In genomic region chr5:485943-486491, GRCh38 we compare ENCODE assay signal across 19 cellular contexts. TPM values are rescaled to one million over a fixed set of nuclear protein-coding genes. Genes with fewer than 3 reads are reported as not detected.
DNase-seq lines count a peak whose midpoint lies in the region; ATAC-seq and TF ChIP-seq lines count a peak whose summit lies in the region.
"Had no signal": no experiment of that assay in that cellular context is flagged by ENCODE, and none has a peak within 500 bp of the region (broad histone marks: within the 10 kb centered on the region; RNA-seq: fewer than 3 reads in every experiment).

No MANE protein-coding gene starts in this region.

- DNase-seq in natural killer cell (no peak), NCI-H2107 treated with DMSO at 0.1 percent for 48 hours (lab: John Stamatoyannopoulos, UW; ENCODE audit: unreplicated experiment) (peak; percentile 84), DMS79 (lab: John Stamatoyannopoulos, UW) (no peak), NCI-H748 (lab: John Stamatoyannopoulos, UW; ENCODE audit: unreplicated experiment) (no peak), substantia nigra (lab: John Stamatoyannopoulos, UW) (no peak)
- no peak for DNase-seq in natural killer cell treated with Interleukin-12 subunit alpha and Interleukin-12 subunit beta and Interleukin-15 and Interleukin-18, amount 100 ng/mL, for 72 hours (ENCODE audit: low spot score)
- DNase-seq in activated CD4-positive, alpha-beta memory T cell treated with anti-CD3 and anti-CD28 coated beads for 36 hours: peak; percentile 42
- no peak for DNase-seq in stimulated activated naive B cell treated with anti-CD40 and anti-IgM and Interleukin-4, amounts not matched to agents 10 μg/mL and 1 μg/mL and 100 μg/mL, for 72 hours
- DNase-seq: activated T-cell treated with anti-CD3 and anti-CD28 coated beads for 4 hours; endodermal cell; H9; hippocampal formation; midbrain; NCI-H2029; NCI-H526; occipital lobe; stimulated activated CD4-positive, alpha-beta T cell treated with anti-CD3 and anti-CD28 coated beads, Interleukin-1b, Interleukin-23, amount 100 ng/mL, for 48 hours had no signal

- H3K4me1 Mint-ChIP-seq in natural killer cell: peaks cover 0 to 6% of the 10 kb centered on the region in 2 donors
- H3K4me1 Mint-ChIP-seq in natural killer cell treated with Interleukin-12 subunit alpha and Interleukin-12 subunit beta and Interleukin-15 and Interleukin-18, amount 100 ng/mL, for 72 hours (ENCODE audit: low read depth in 2 of 2): peaks cover 0 to 6% of the 10 kb centered on the region in 2 donors
- peaks cover 7% of the 10 kb centered on the region for H3K4me1 Mint-ChIP-seq in activated CD4-positive, alpha-beta memory T cell treated with anti-CD3 and anti-CD28 coated beads for 36 hours (ENCODE audit: low read depth)
- peaks cover 7 to 19% of the 10 kb centered on the region in 2 donors for H3K4me1 Mint-ChIP-seq in stimulated activated naive B cell treated with anti-CD40 and anti-IgM and Interleukin-4, amounts not matched to agents 10 μg/mL and 1 μg/mL and 100 μg/mL, for 72 hours
- H3K4me1 Mint-ChIP-seq: H9 had no signal

- TF ChIP-seq CTCF in natural killer cell (IDR thresholded peaks at IDR 0.05): no peak

- peak; percentile 38 to 82 (median 64) for ATAC-seq in natural killer cell
- no peak for ATAC-seq in natural killer cell treated with Interleukin-12 subunit alpha and Interleukin-12 subunit beta and Interleukin-15 and Interleukin-18, amount 100 ng/mL, for 72 hours
- no peak for ATAC-seq in stimulated activated naive B cell treated with anti-CD40 and anti-IgM and Interleukin-4, amounts not matched to agents 10 μg/mL and 1 μg/mL and 100 μg/mL, for 72 hours (replicated peaks)
- ATAC-seq: sciatic nerve had no signal

- H3K27ac ChIP-seq in substantia nigra (ENCODE audit: low read depth, low read length, poor library complexity, severe bottlenecking): no peak overlapping the region

- intact Hi-C loops in natural killer cell (cut with micrococcal nuclease): no loop called here
- intact Hi-C loops in activated CD4-positive, alpha-beta memory T cell treated with anti-CD3 and anti-CD28 coated beads for 36 hours (cut with micrococcal nuclease): no loop called here

- CTCF ChIA-PET in activated CD4-positive, alpha-beta memory T cell treated with anti-CD3 and anti-CD28 coated beads for 36 hours (lab: Charles Lee): no interaction called here

- no peaks in the 10 kb centered on the region for H3K27me3 Mint-ChIP-seq in natural killer cell (ENCODE audit: low read depth in 2 of 2)
- no peaks in the 10 kb centered on the region for H3K27me3 Mint-ChIP-seq in natural killer cell treated with Interleukin-12 subunit alpha and Interleukin-12 subunit beta and Interleukin-15 and Interleukin-18, amount 100 ng/mL, for 72 hours
- H3K27me3 Mint-ChIP-seq in activated CD4-positive, alpha-beta memory T cell treated with anti-CD3 and anti-CD28 coated beads for 36 hours: peaks cover 9% of the 10 kb centered on the region
- peaks cover 28 to 85% of the 10 kb centered on the region in 2 donors for H3K27me3 Mint-ChIP-seq in stimulated activated naive B cell treated with anti-CD40 and anti-IgM and Interleukin-4, amounts not matched to agents 10 μg/mL and 1 μg/mL and 100 μg/mL, for 72 hours
- H3K27me3 Mint-ChIP-seq: activated naive CD8-positive, alpha-beta T cell had no signal

- H3K9me3 Mint-ChIP-seq in natural killer cell: no peaks in the 10 kb centered on the region
- H3K9me3 Mint-ChIP-seq in natural killer cell treated with Interleukin-12 subunit alpha and Interleukin-12 subunit beta and Interleukin-15 and Interleukin-18, amount 100 ng/mL, for 72 hours: no peaks in the 10 kb centered on the region
- H3K9me3 Mint-ChIP-seq in activated CD4-positive, alpha-beta memory T cell treated with anti-CD3 and anti-CD28 coated beads for 36 hours: no peaks in the 10 kb centered on the region
- peaks cover 0 to 3% of the 10 kb centered on the region in 2 donors for H3K9me3 Mint-ChIP-seq in stimulated activated naive B cell treated with anti-CD40 and anti-IgM and Interleukin-4, amounts not matched to agents 10 μg/mL and 1 μg/mL and 100 μg/mL, for 72 hours
- H3K9me3 Mint-ChIP-seq: endodermal cell, H9 had no signal

- H3K27ac Mint-ChIP-seq in natural killer cell: peak overlapping the region; percentile 63 to 70
- H3K27ac Mint-ChIP-seq in natural killer cell treated with Interleukin-12 subunit alpha and Interleukin-12 subunit beta and Interleukin-15 and Interleukin-18, amount 100 ng/mL, for 72 hours: no peak overlapping the region
- no peak overlapping the region for H3K27ac Mint-ChIP-seq in activated CD4-positive, alpha-beta memory T cell treated with anti-CD3 and anti-CD28 coated beads for 36 hours
- H3K27ac Mint-ChIP-seq in stimulated activated naive B cell treated with anti-CD40 and anti-IgM and Interleukin-4, amounts not matched to agents 10 μg/mL and 1 μg/mL and 100 μg/mL, for 72 hours: peak overlapping the region; percentile 75
- H3K27ac Mint-ChIP-seq: activated naive CD8-positive, alpha-beta T cell; endodermal cell; H9 had no signal

- H3K4me3 Mint-ChIP-seq in natural killer cell: peak overlapping the region; percentile 28
- no peak overlapping the region for H3K4me3 Mint-ChIP-seq in natural killer cell treated with Interleukin-12 subunit alpha and Interleukin-12 subunit beta and Interleukin-15 and Interleukin-18, amount 100 ng/mL, for 72 hours
- H3K4me3 Mint-ChIP-seq in activated CD4-positive, alpha-beta memory T cell treated with anti-CD3 and anti-CD28 coated beads for 36 hours: no peak overlapping the region
- H3K4me3 Mint-ChIP-seq in stimulated activated naive B cell treated with anti-CD40 and anti-IgM and Interleukin-4, amounts not matched to agents 10 μg/mL and 1 μg/mL and 100 μg/mL, for 72 hours: no peak overlapping the region
- H3K4me3 Mint-ChIP-seq: activated naive CD8-positive, alpha-beta T cell; endodermal cell; H9 had no signal

- no peaks in the 10 kb centered on the region for H3K36me3 Mint-ChIP-seq in natural killer cell
- H3K36me3 Mint-ChIP-seq in natural killer cell treated with Interleukin-12 subunit alpha and Interleukin-12 subunit beta and Interleukin-15 and Interleukin-18, amount 100 ng/mL, for 72 hours: no peaks in the 10 kb centered on the region
- H3K36me3 Mint-ChIP-seq in activated CD4-positive, alpha-beta memory T cell treated with anti-CD3 and anti-CD28 coated beads for 36 hours: no peaks in the 10 kb centered on the region
- peaks cover 3 to 8% of the 10 kb centered on the region in 2 donors for H3K36me3 Mint-ChIP-seq in stimulated activated naive B cell treated with anti-CD40 and anti-IgM and Interleukin-4, amounts not matched to agents 10 μg/mL and 1 μg/mL and 100 μg/mL, for 72 hours
- H3K36me3 Mint-ChIP-seq: activated naive CD8-positive, alpha-beta T cell had no signal

- POLR2A ChIA-PET in activated CD4-positive, alpha-beta memory T cell treated with anti-CD3 and anti-CD28 coated beads for 36 hours (lab: Charles Lee): no interaction called here

RNA-seq across cellular contexts. Expression of gene SLC9A3, which starts 38.2 kb away (rescaled TPM):
- 1 to 10 TPM in 1 of 3 donors, under 1 TPM in 2; 0.61 to 1.1 (median 0.73) TPM for total RNA-seq in natural killer cell
- 1 to 10 TPM in 1 of 2 donors, under 1 TPM in 1; 0.21 to 1.1 TPM for total RNA-seq in natural killer cell treated with Interleukin-12 subunit alpha and Interleukin-12 subunit beta and Interleukin-15 and Interleukin-18, amount 100 ng/mL, for 72 hours
- total RNA-seq in activated CD4-positive, alpha-beta memory T cell treated with anti-CD3 and anti-CD28 coated beads for 36 hours: 1 to 10 TPM; 1.7 to 1.8 TPM

RNA-seq across cellular contexts. Expression of gene EXOC3, which starts 43.0 kb away (rescaled TPM):
- 10 to 100 TPM; 89.6 to 99.9 (median 96.3) TPM for total RNA-seq in natural killer cell
- total RNA-seq in natural killer cell treated with Interleukin-12 subunit alpha and Interleukin-12 subunit beta and Interleukin-15 and Interleukin-18, amount 100 ng/mL, for 72 hours: 10 to 100 TPM; 60.2 to 89.8 TPM
- 10 to 100 TPM; 49.9 to 54.5 TPM for total RNA-seq in activated CD4-positive, alpha-beta memory T cell treated with anti-CD3 and anti-CD28 coated beads for 36 hours

Comparison
In these comparisons a context has a peak if more than half of its experiments do, and no peak if none do; other contexts are left out.
1. ATAC-seq: peak in natural killer cell (3 of 3); none in natural killer cell treated with Interleukin-12 subunit alpha and Interleukin-12 subunit beta and Interleukin-15 and Interleukin-18, amount 100 ng/mL, for 72 hours (0 of 2) and stimulated activated naive B cell treated with anti-CD40 and anti-IgM and Interleukin-4, amounts not matched to agents 10 μg/mL and 1 μg/mL and 100 μg/mL, for 72 hours (0 of 2).
2. H3K27ac Mint-ChIP-seq: peak in natural killer cell (2 of 2) and stimulated activated naive B cell treated with anti-CD40 and anti-IgM and Interleukin-4, amounts not matched to agents 10 μg/mL and 1 μg/mL and 100 μg/mL, for 72 hours (single experiment); none in natural killer cell treated with Interleukin-12 subunit alpha and Interleukin-12 subunit beta and Interleukin-15 and Interleukin-18, amount 100 ng/mL, for 72 hours (0 of 2) and activated CD4-positive, alpha-beta memory T cell treated with anti-CD3 and anti-CD28 coated beads for 36 hours (single experiment).
3. DNase-seq: peak in NCI-H2107 treated with DMSO at 0.1 percent for 48 hours (single experiment) and activated CD4-positive, alpha-beta memory T cell treated with anti-CD3 and anti-CD28 coated beads for 36 hours (single experiment); none in natural killer cell (single experiment), natural killer cell treated with Interleukin-12 subunit alpha and Interleukin-12 subunit beta and Interleukin-15 and Interleukin-18, amount 100 ng/mL, for 72 hours (single experiment), stimulated activated naive B cell treated with anti-CD40 and anti-IgM and Interleukin-4, amounts not matched to agents 10 μg/mL and 1 μg/mL and 100 μg/mL, for 72 hours (single experiment), DMS79 (single experiment), NCI-H748 (single experiment) and substantia nigra (0 of 49).